In genomic region chr2:17303054-17303453, GRCh38 we compare ENCODE assay signal across 13 cellular contexts.
DNase-seq lines count a peak whose midpoint lies in the region; TF ChIP-seq lines count a peak whose summit lies in the region.
"Had no signal": no experiment of that assay in that cellular context is flagged by ENCODE, and none has a peak within 500 bp of the region (broad histone marks: within the 10 kb centered on the region; RNA-seq: fewer than 3 reads in every experiment).

No MANE protein-coding gene starts in this region.

- H3K4me1 Mint-ChIP-seq in osteocyte (ENCODE audit: unreplicated experiment), result no peaks in the 10 kb centered on the region
- H3K4me1 Mint-ChIP-seq: activated CD8-positive, alpha-beta memory T cell treated with anti-CD3 and anti-CD28 coated beads, Interleukin-2, amount 10 ng/mL, durations not matched to agents 7 days and 5 days; activated naive CD4-positive, alpha-beta T cell treated with anti-CD3 and anti-CD28 coated beads, Interleukin-2, amount 50 U/mL, for 24 hours had no signal

- H3K9me3 Mint-ChIP-seq in osteocyte (ENCODE audit: unreplicated experiment), result peaks cover 11% of the 10 kb centered on the region

- H3K36me3 ChIP-seq in MG63 (no peaks in the 10 kb centered on the region), kidney epithelial cell (ENCODE audit: control insufficient read depth, insufficient read depth, low read length) (no peaks in the 10 kb centered on the region)
- H3K36me3 ChIP-seq: esophagus squamous epithelium, prostate gland had no signal

- no peaks in the 10 kb centered on the region for H3K9me3 ChIP-seq in MG63
- H3K9me3 ChIP-seq: esophagus squamous epithelium, prostate gland had no signal

- no peak overlapping the region for H3K4me3 Mint-ChIP-seq in osteocyte (ENCODE audit: unreplicated experiment)
- H3K4me3 Mint-ChIP-seq: activated CD8-positive, alpha-beta memory T cell treated with anti-CD3 and anti-CD28 coated beads, Interleukin-2, amount 10 ng/mL, durations not matched to agents 7 days and 5 days; activated naive CD4-positive, alpha-beta T cell treated with anti-CD3 and anti-CD28 coated beads, Interleukin-2, amount 50 U/mL, for 24 hours had no signal

- H3K4me3 ChIP-seq in GM12865 (ENCODE audit: low read depth, low read length) (no peak overlapping the region), MG63 (no peak overlapping the region), astrocyte of the cerebellum (ENCODE audit: low read depth, low read length) (no peak overlapping the region), kidney epithelial cell (ENCODE audit: low read depth, low read length) (no peak overlapping the region)
- H3K4me3 ChIP-seq: esophagus squamous epithelium, prostate gland had no signal

- no peaks in the 10 kb centered on the region for H3K27me3 ChIP-seq in MG63
- H3K27me3 ChIP-seq in kidney epithelial cell (ENCODE audit: control insufficient read depth, insufficient read depth, low read length), result no peaks in the 10 kb centered on the region
- H3K27me3 ChIP-seq: esophagus squamous epithelium had no signal

- H3K27me3 Mint-ChIP-seq in osteocyte (ENCODE audit: unreplicated experiment), result no peaks in the 10 kb centered on the region
- H3K27me3 Mint-ChIP-seq: activated CD8-positive, alpha-beta memory T cell treated with anti-CD3 and anti-CD28 coated beads, Interleukin-2, amount 10 ng/mL, durations not matched to agents 7 days and 5 days had no signal

- TF ChIP-seq CTCF in GM12865 (IDR thresholded peaks at IDR 0.05; ENCODE audit: insufficient read depth, low read depth, low read length, missing control alignments) (no peak), astrocyte of the cerebellum (IDR thresholded peaks at IDR 0.05; ENCODE audit: low read depth, low read length, missing control alignments) (no peak), kidney epithelial cell (IDR thresholded peaks at IDR 0.05; ENCODE audit: insufficient read depth, low read length, poor library complexity, severe bottlenecking) (no peak), osteocyte (IDR thresholded peaks at IDR 0.05) (no peak)

- in situ Hi-C loops in astrocyte of the cerebellum (cut with HindIII; ENCODE audit: low sequenced_read_pairs), result loop anchor here (10.0 kb wide), 1 partner anchor 538 kb away; no protein-coding TSS in a partner anchor

- DNase-seq in GM12865 (ENCODE audit: low read depth) (peak; percentile 5), MG63 (peak; percentile 31), astrocyte of the cerebellum (ENCODE audit: low read depth) (peak; percentile 53), kidney epithelial cell (ENCODE audit: low read depth) (peak; percentile 39), osteocyte (ENCODE audit: extremely low spot score, unreplicated experiment) (no peak), anterior cingulate cortex (lab: John Stamatoyannopoulos, UW) (no peak), T-helper 1 cell (no peak)
- DNase-seq in activated CD8-positive, alpha-beta memory T cell treated with anti-CD3 and anti-CD28 coated beads, Interleukin-2, amount 50 U/mL, for 48 hours, result no peak
- DNase-seq: activated CD8-positive, alpha-beta memory T cell treated with anti-CD3 and anti-CD28 coated beads, Interleukin-2, amount 10 ng/mL, durations not matched to agents 7 days and 5 days; DMS53; esophagus squamous epithelium had no signal

- no peak overlapping the region for H3K27ac Mint-ChIP-seq in osteocyte (ENCODE audit: unreplicated experiment)
- H3K27ac Mint-ChIP-seq: activated CD8-positive, alpha-beta memory T cell treated with anti-CD3 and anti-CD28 coated beads, Interleukin-2, amount 10 ng/mL, durations not matched to agents 7 days and 5 days; activated naive CD4-positive, alpha-beta T cell treated with anti-CD3 and anti-CD28 coated beads, Interleukin-2, amount 50 U/mL, for 24 hours had no signal

- no peaks in the 10 kb centered on the region for H3K36me3 Mint-ChIP-seq in osteocyte (ENCODE audit: unreplicated experiment)
- H3K36me3 Mint-ChIP-seq: activated CD8-positive, alpha-beta memory T cell treated with anti-CD3 and anti-CD28 coated beads, Interleukin-2, amount 10 ng/mL, durations not matched to agents 7 days and 5 days; activated naive CD4-positive, alpha-beta T cell treated with anti-CD3 and anti-CD28 coated beads, Interleukin-2, amount 50 U/mL, for 24 hours had no signal

Comparison
In these comparisons a context has a peak if more than half of its experiments do, and no peak if none do; other contexts are left out.
1. DNase-seq: peak in GM12865 (single experiment), MG63 (single experiment), astrocyte of the cerebellum (single experiment) and kidney epithelial cell (single experiment); none in osteocyte (single experiment), anterior cingulate cortex (0 of 58), T-helper 1 cell (0 of 5) and activated CD8-positive, alpha-beta memory T cell treated with anti-CD3 and anti-CD28 coated beads, Interleukin-2, amount 50 U/mL, for 48 hours (single experiment).